3 cellular contexts compared by ENCODE assay signal in the genomic region with DNA sequence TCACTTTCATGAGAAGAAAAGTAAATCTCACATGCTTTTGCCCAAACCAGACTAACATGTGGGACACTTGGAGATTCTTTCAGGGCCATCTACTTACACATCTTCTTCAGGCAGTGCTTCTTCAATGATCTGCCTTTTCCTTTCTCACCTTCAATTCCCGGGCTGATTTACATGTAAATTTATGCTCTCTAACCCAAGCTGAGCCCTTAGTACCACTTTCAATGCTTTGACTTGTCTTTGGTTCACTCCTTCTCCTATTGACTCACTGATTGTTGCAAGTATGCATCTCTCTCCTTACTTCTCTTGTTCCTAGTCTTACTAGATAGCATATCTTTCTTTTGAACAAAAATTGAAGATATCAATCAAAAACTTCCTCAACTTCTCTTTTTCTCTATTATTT.
"Had no signal": no experiment of that assay in that cellular context is flagged by ENCODE, and none has a peak within 500 bp of the region (broad histone marks: within the 10 kb centered on the region; RNA-seq: fewer than 3 reads in every experiment).

No MANE protein-coding gene starts in this region.

- H3K4me3 ChIP-seq: GM12878 had no signal

- DNase-seq: GDM1, GF-D8 had no signal

- ATAC-seq: GM12878 had no signal
